16 cellular contexts compared by ENCODE assay signal in the genomic region with DNA sequence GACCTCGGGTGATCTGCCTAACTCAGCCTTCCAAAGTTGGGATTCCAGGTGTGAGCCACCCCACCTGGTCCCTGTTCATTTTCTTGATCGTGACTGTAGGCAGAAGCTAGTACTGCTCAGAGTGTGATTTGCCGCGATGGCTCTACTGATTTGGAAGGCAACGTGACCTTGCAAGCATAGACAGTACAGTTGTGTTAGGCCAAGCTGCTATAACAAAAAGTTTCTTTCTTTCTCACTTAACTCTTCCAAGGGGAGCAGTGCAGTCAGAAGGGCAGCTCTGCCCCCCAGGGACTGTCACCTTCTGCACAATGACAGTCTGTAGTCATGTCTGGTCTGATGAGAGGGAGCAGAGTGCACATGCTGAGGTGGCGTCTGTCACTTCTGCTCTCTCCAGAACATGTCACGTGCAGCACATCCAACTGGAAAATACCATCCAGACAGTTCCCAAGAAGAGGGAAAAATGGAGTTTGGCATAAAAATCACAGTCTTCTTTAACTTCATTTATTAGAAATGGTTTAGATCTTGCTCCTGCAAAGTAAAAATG. TPM values are rescaled to one million over a fixed set of nuclear protein-coding genes. Genes with fewer than 3 reads are reported as not detected.
DNase-seq lines count a peak whose midpoint lies in the region; ATAC-seq and TF ChIP-seq lines count a peak whose summit lies in the region.
"Had no signal": no experiment of that assay in that cellular context is flagged by ENCODE, and none has a peak within 500 bp of the region (broad histone marks: within the 10 kb centered on the region; RNA-seq: fewer than 3 reads in every experiment).

No MANE protein-coding gene starts in this region.

- H3K27ac Mint-ChIP-seq in CD8-positive, alpha-beta T cell, result peak overlapping the region; percentile 88
- H3K27ac Mint-ChIP-seq in activated CD4-positive, alpha-beta memory T cell treated with anti-CD3 and anti-CD28 coated beads, Interleukin-2, amount 10 ng/mL, durations not matched to agents 7 days and 5 days, result peak overlapping the region; percentile 27
- H3K27ac Mint-ChIP-seq in naive B cell, result peak overlapping the region; percentile 98 to 100 (median 99)
- H3K27ac Mint-ChIP-seq in nephron progenitor cell, result no peak overlapping the region
- H3K27ac Mint-ChIP-seq: dendritic cell treated with granulocyte-macrophage colony-stimulating factor and Interleukin-4, amounts not matched to agents 40 ng/mL and 50 ng/mL, for 4 days; mesothelial cell of epicardium had no signal

- H3K27me3 ChIP-seq in BLaER1, result no peaks in the 10 kb centered on the region
- no peaks in the 10 kb centered on the region for H3K27me3 ChIP-seq in CD8-positive, alpha-beta T cell (ENCODE audit: insufficient read depth, low read length)

- no peaks in the 10 kb centered on the region for H4K20me1 ChIP-seq in BLaER1

- POLR2A ChIA-PET in CD8-positive, alpha-beta T cell (lab: Charles Lee), result no interaction called here
- POLR2A ChIA-PET in activated CD4-positive, alpha-beta memory T cell treated with anti-CD3 and anti-CD28 coated beads, Interleukin-2, amount 10 ng/mL, durations not matched to agents 7 days and 5 days (lab: Charles Lee), result interaction anchor here (1.4 to 3.5 kb wide), 2 partner anchors 10 to 82 kb away, joined by 4 to 33 read pairs; a partner anchor contains a TSS

- H3K9ac ChIP-seq in BLaER1, result no peak overlapping the region

- H3K4me3 ChIP-seq in BLaER1, result no peak overlapping the region
- no peak overlapping the region for H3K4me3 ChIP-seq in CD8-positive, alpha-beta T cell (ENCODE audit: low read depth, low read length)

- DNase-seq in CD8-positive, alpha-beta T cell, result no peak
- DNase-seq in activated CD4-positive, alpha-beta memory T cell treated with anti-CD3 and anti-CD28 coated beads, Interleukin-2, amount 10 ng/mL, durations not matched to agents 7 days and 5 days, result no peak
- DNase-seq in naive B cell (no peak), NCI-H2107 (lab: John Stamatoyannopoulos, UW) (no peak), nephron progenitor cell (no peak)
- DNase-seq in stimulated activated CD4-positive, alpha-beta T cell treated with anti-CD3 and anti-CD28 coated beads, Interleukin-4, amount 100 ng/mL, for 1 hour, result no peak
- DNase-seq: left cardiac atrium, NCI-H1048, NCI-H524, right cardiac atrium, substantia nigra had no signal

- H3K27ac ChIP-seq in BLaER1, result peak overlapping the region; percentile 19
- H3K27ac ChIP-seq in CD8-positive, alpha-beta T cell (ENCODE audit: low read depth, low read length), result no peak overlapping the region
- H3K27ac ChIP-seq: HL-60 had no signal

- H3K4me3 Mint-ChIP-seq in CD8-positive, alpha-beta T cell, result no peak overlapping the region
- no peak overlapping the region for H3K4me3 Mint-ChIP-seq in activated CD4-positive, alpha-beta memory T cell treated with anti-CD3 and anti-CD28 coated beads, Interleukin-2, amount 10 ng/mL, durations not matched to agents 7 days and 5 days
- H3K4me3 Mint-ChIP-seq in naive B cell (peak overlapping the region; percentile 16 to 88 (median 76)), nephron progenitor cell (no peak overlapping the region)
- H3K4me3 Mint-ChIP-seq: dendritic cell treated with granulocyte-macrophage colony-stimulating factor and Interleukin-4, amounts not matched to agents 40 ng/mL and 50 ng/mL, for 4 days; mesothelial cell of epicardium had no signal

- ATAC-seq in CD8-positive, alpha-beta T cell, result no peak
- no peak for ATAC-seq in naive B cell (ENCODE audit: low read depth in 2 of 2)
- ATAC-seq: HCT116 had no signal

- TF ChIP-seq CTCF in CD8-positive, alpha-beta T cell (IDR thresholded peaks at IDR 0.05), result no peak
- no peak for TF ChIP-seq CTCF in nephron progenitor cell (IDR thresholded peaks at IDR 0.05)

- intact Hi-C loops in CD8-positive, alpha-beta T cell (cut with DNase I, micrococcal nuclease), result loop anchor here (5.0 to 10.0 kb wide), 4 partner anchors 88 to 1445 kb away; a partner anchor contains a TSS

- H3K27me3 Mint-ChIP-seq in CD8-positive, alpha-beta T cell (ENCODE audit: low read depth), result no peaks in the 10 kb centered on the region
- H3K27me3 Mint-ChIP-seq in activated CD4-positive, alpha-beta memory T cell treated with anti-CD3 and anti-CD28 coated beads, Interleukin-2, amount 10 ng/mL, durations not matched to agents 7 days and 5 days, result no peaks in the 10 kb centered on the region
- H3K27me3 Mint-ChIP-seq in naive B cell, result no peaks in the 10 kb centered on the region
- peaks cover 5% of the 10 kb centered on the region for H3K27me3 Mint-ChIP-seq in nephron progenitor cell (ENCODE audit: low read depth, poor library complexity)
- H3K27me3 Mint-ChIP-seq: dendritic cell treated with granulocyte-macrophage colony-stimulating factor and Interleukin-4, amounts not matched to agents 40 ng/mL and 50 ng/mL, for 4 days had no signal

- peaks cover 2% of the 10 kb centered on the region; the same call in 1 of the 2 replicates for H3K36me3 ChIP-seq in BLaER1
- H3K36me3 ChIP-seq in CD8-positive, alpha-beta T cell (ENCODE audit: insufficient read depth, low read length), result no peaks in the 10 kb centered on the region

- CTCF ChIA-PET in CD8-positive, alpha-beta T cell (lab: Charles Lee), result no interaction called here
- CTCF ChIA-PET in activated CD4-positive, alpha-beta memory T cell treated with anti-CD3 and anti-CD28 coated beads, Interleukin-2, amount 10 ng/mL, durations not matched to agents 7 days and 5 days (lab: Charles Lee), result no interaction called here

- H3K4me1 Mint-ChIP-seq in CD8-positive, alpha-beta T cell (ENCODE audit: low read depth), result peaks cover 30% of the 10 kb centered on the region
- peaks cover 33% of the 10 kb centered on the region for H3K4me1 Mint-ChIP-seq in activated CD4-positive, alpha-beta memory T cell treated with anti-CD3 and anti-CD28 coated beads, Interleukin-2, amount 10 ng/mL, durations not matched to agents 7 days and 5 days
- H3K4me1 Mint-ChIP-seq in naive B cell (peaks cover 48 to 86% (median 56%) of the 10 kb centered on the region in 3 donors), nephron progenitor cell (peaks cover 8% of the 10 kb centered on the region)

- no peaks in the 10 kb centered on the region for H3K9me3 Mint-ChIP-seq in CD8-positive, alpha-beta T cell
- H3K9me3 Mint-ChIP-seq in activated CD4-positive, alpha-beta memory T cell treated with anti-CD3 and anti-CD28 coated beads, Interleukin-2, amount 10 ng/mL, durations not matched to agents 7 days and 5 days, result no peaks in the 10 kb centered on the region
- H3K9me3 Mint-ChIP-seq in naive B cell (peaks cover 0 to 2% (median 0%) of the 10 kb centered on the region in 7 donors), nephron progenitor cell (no peaks in the 10 kb centered on the region)
- H3K9me3 Mint-ChIP-seq: dendritic cell treated with granulocyte-macrophage colony-stimulating factor and Interleukin-4, amounts not matched to agents 40 ng/mL and 50 ng/mL, for 4 days; mesothelial cell of epicardium had no signal

- H3K4me2 ChIP-seq in BLaER1, result peak overlapping the region; percentile 62

- H3K9me3 ChIP-seq in BLaER1, result no peaks in the 10 kb centered on the region
- no peaks in the 10 kb centered on the region for H3K9me3 ChIP-seq in CD8-positive, alpha-beta T cell (ENCODE audit: low read length)

- peaks cover 95% of the 10 kb centered on the region for H3K4me1 ChIP-seq in BLaER1
- H3K4me1 ChIP-seq in CD8-positive, alpha-beta T cell (ENCODE audit: insufficient read depth, low read length), result peaks cover 13% of the 10 kb centered on the region

- H3K36me3 Mint-ChIP-seq in CD8-positive, alpha-beta T cell, result peaks cover 13% of the 10 kb centered on the region
- H3K36me3 Mint-ChIP-seq in activated CD4-positive, alpha-beta memory T cell treated with anti-CD3 and anti-CD28 coated beads, Interleukin-2, amount 10 ng/mL, durations not matched to agents 7 days and 5 days (ENCODE audit: low read depth), result peaks cover 10% of the 10 kb centered on the region
- H3K36me3 Mint-ChIP-seq in naive B cell (peaks cover 0 to 7% of the 10 kb centered on the region in 2 donors), nephron progenitor cell (ENCODE audit: low read depth) (no peaks in the 10 kb centered on the region)

RNA-seq across cellular contexts. Expression of a gene that starts 10.9 kb away (rescaled TPM):
- total RNA-seq in CD8-positive, alpha-beta T cell, result 10 to 100 TPM; 78.9 to 81.3 TPM
- total RNA-seq in activated CD4-positive, alpha-beta memory T cell treated with anti-CD3 and anti-CD28 coated beads, Interleukin-2, amount 10 ng/mL, durations not matched to agents 7 days and 5 days, result 10 to 100 TPM; 23.4 to 23.9 TPM
- polyA plus RNA-seq in naive B cell (ENCODE audit: low read depth in 6 of 6), result 10 to 100 TPM; 31.7 to 82.8 (median 59.0) TPM

Comparison
In these comparisons a context has a peak if more than half of its experiments do, and no peak if none do; other contexts are left out.
1. H3K4me3 Mint-ChIP-seq: peak in naive B cell (8 of 8); none in CD8-positive, alpha-beta T cell (single experiment), activated CD4-positive, alpha-beta memory T cell treated with anti-CD3 and anti-CD28 coated beads, Interleukin-2, amount 10 ng/mL, durations not matched to agents 7 days and 5 days (single experiment) and nephron progenitor cell (single experiment).